7 cellular contexts compared by ENCODE assay signal in genomic region chr3:197627160-197627771, GRCh38.
A peak's percentile ranks its signal among the peaks of the same experiment; 100 is the strongest.
DNase-seq lines count a peak whose midpoint lies in the region; ATAC-seq and TF ChIP-seq lines count a peak whose summit lies in the region.
"Not testable (repeated sequence)": the region's sequence is repeated elsewhere in the genome, so short reads cannot be mapped to it uniquely, and the experiment has no call there.

No MANE protein-coding gene starts in this region.

- H3K4me1 Mint-ChIP-seq in activated CD4-positive, alpha-beta memory T cell treated with anti-CD3 and anti-CD28 coated beads, Interleukin-2, amount 10 ng/mL, durations not matched to agents 7 days and 5 days; progenitor cell of endocrine pancreas (ENCODE audit: low read depth): not testable (repeated sequence)

- H3K9me3 ChIP-seq in HUES6 (ENCODE audit: control insufficient read depth, insufficient read depth, low read depth, low read length); effector memory CD4-positive, alpha-beta T cell (ENCODE audit: control insufficient read depth, low read length): not testable (repeated sequence)

- CTCF ChIA-PET in activated CD4-positive, alpha-beta memory T cell treated with anti-CD3 and anti-CD28 coated beads, Interleukin-2, amount 10 ng/mL, durations not matched to agents 7 days and 5 days (lab: Charles Lee): not testable (repeated sequence)

- peak; percentile 22 for DNase-seq in activated CD4-positive, alpha-beta memory T cell treated with anti-CD3 and anti-CD28 coated beads, Interleukin-2, amount 10 ng/mL, durations not matched to agents 7 days and 5 days
- DNase-seq in effector memory CD4-positive, alpha-beta T cell: peak in 1 of 3 donors; percentile 14
- DNase-seq in kidney epithelial cell (ENCODE audit: low read depth); progenitor cell of endocrine pancreas (ENCODE audit: low spot score, unreplicated experiment): not testable (repeated sequence)

- H3K27ac ChIP-seq in HUES6 (ENCODE audit: low read depth, low read length): not testable (repeated sequence)
- H3K27ac ChIP-seq in effector memory CD4-positive, alpha-beta T cell (ENCODE audit: insufficient read depth, low read length, poor library complexity, severe bottlenecking): peak overlapping the region; percentile 58

- H3K4me1 ChIP-seq in HUES6 (ENCODE audit: control insufficient read depth, insufficient read depth, low read length); effector memory CD4-positive, alpha-beta T cell (ENCODE audit: control insufficient read depth, insufficient read depth, low read length, poor library complexity, severe bottlenecking): not testable (repeated sequence)

- H3K27me3 Mint-ChIP-seq in activated CD4-positive, alpha-beta memory T cell treated with anti-CD3 and anti-CD28 coated beads, Interleukin-2, amount 10 ng/mL, durations not matched to agents 7 days and 5 days; progenitor cell of endocrine pancreas: not testable (repeated sequence)

- not testable (repeated sequence) for H3K36me3 ChIP-seq in HUES6 (ENCODE audit: control insufficient read depth, insufficient read depth, low read length); effector memory CD4-positive, alpha-beta T cell (ENCODE audit: control insufficient read depth, insufficient read depth, low read length); kidney epithelial cell (ENCODE audit: control insufficient read depth, insufficient read depth, low read length)

- not testable (repeated sequence) for H3K9me3 Mint-ChIP-seq in activated CD4-positive, alpha-beta memory T cell treated with anti-CD3 and anti-CD28 coated beads, Interleukin-2, amount 10 ng/mL, durations not matched to agents 7 days and 5 days; progenitor cell of endocrine pancreas (ENCODE audit: low read depth)

- not testable (repeated sequence) for TF ChIP-seq CTCF in kidney epithelial cell (IDR thresholded peaks at IDR 0.05; ENCODE audit: insufficient read depth, low read length, poor library complexity, severe bottlenecking); progenitor cell of endocrine pancreas (IDR thresholded peaks at IDR 0.05; ENCODE audit: unreplicated experiment)

- H3K27ac Mint-ChIP-seq in activated CD4-positive, alpha-beta memory T cell treated with anti-CD3 and anti-CD28 coated beads, Interleukin-2, amount 10 ng/mL, durations not matched to agents 7 days and 5 days: peak overlapping the region; percentile 69
- H3K27ac Mint-ChIP-seq in progenitor cell of endocrine pancreas: not testable (repeated sequence)

- H3K4me3 ChIP-seq in HUES6 (ENCODE audit: low read depth, low read length): peak overlapping the region; percentile 66
- peak overlapping the region; percentile 55 for H3K4me3 ChIP-seq in effector memory CD4-positive, alpha-beta T cell (ENCODE audit: insufficient read depth, low read depth, low read length, poor library complexity, severe bottlenecking)
- H3K4me3 ChIP-seq in kidney epithelial cell (ENCODE audit: low read depth, low read length): peak overlapping the region; percentile 53

- H3K4me3 Mint-ChIP-seq in activated CD4-positive, alpha-beta memory T cell treated with anti-CD3 and anti-CD28 coated beads, Interleukin-2, amount 10 ng/mL, durations not matched to agents 7 days and 5 days: peak overlapping the region; percentile 83
- peak overlapping the region; percentile 78 for H3K4me3 Mint-ChIP-seq in progenitor cell of endocrine pancreas (ENCODE audit: low read depth)

- H3K9ac ChIP-seq in HUES6 (ENCODE audit: low read length): peak overlapping the region; percentile 70

- peak; percentile 42 for ATAC-seq in GM19023 (IDR thresholded peaks at IDR 0.05; ENCODE audit: unreplicated experiment)
- ATAC-seq in HG02642 (IDR thresholded peaks at IDR 0.05; ENCODE audit: poor library complexity, unreplicated experiment): peak; percentile 44

- H3K27me3 ChIP-seq in HUES6 (ENCODE audit: control insufficient read depth, insufficient read depth, low read length); effector memory CD4-positive, alpha-beta T cell (replicated peaks; ENCODE audit: control insufficient read depth, insufficient read depth, low read length, poor library complexity, severe bottlenecking); kidney epithelial cell (ENCODE audit: control insufficient read depth, insufficient read depth, low read length): not testable (repeated sequence)

- POLR2A ChIA-PET in activated CD4-positive, alpha-beta memory T cell treated with anti-CD3 and anti-CD28 coated beads, Interleukin-2, amount 10 ng/mL, durations not matched to agents 7 days and 5 days (lab: Charles Lee): not testable (repeated sequence)

- not testable (repeated sequence) for H3K36me3 Mint-ChIP-seq in activated CD4-positive, alpha-beta memory T cell treated with anti-CD3 and anti-CD28 coated beads, Interleukin-2, amount 10 ng/mL, durations not matched to agents 7 days and 5 days (ENCODE audit: low read depth); progenitor cell of endocrine pancreas (ENCODE audit: insufficient read depth)
